ENCODE assay signal across 8 cellular contexts in genomic region chr14:24297190-24297964, GRCh38. TPM values are rescaled to one million over a fixed set of nuclear protein-coding genes. Genes with fewer than 3 reads are reported as not detected.
DNase-seq lines count a peak whose midpoint lies in the region; ATAC-seq and TF ChIP-seq lines count a peak whose summit lies in the region.

No MANE protein-coding gene starts in this region.

- no peaks in the 10 kb centered on the region for H3K27me3 Mint-ChIP-seq in effector memory CD8-positive, alpha-beta T cell

- H3K36me3 Mint-ChIP-seq in effector memory CD8-positive, alpha-beta T cell (ENCODE audit: insufficient read depth) = peaks cover 41% of the 10 kb centered on the region

- peak overlapping the region in 10 of 11 experiments; percentile 9 to 70 (median 63); a peak in 19 of 22 replicates for H3K27ac ChIP-seq in BLaER1 treated with 17β-estradiol and CSF1 and Interleukin-3, amounts not matched to agents 10 nM and 100 nM
- peak overlapping the region in 2 of 4 donors; percentile 2 to 32 for H3K27ac ChIP-seq in esophagus muscularis mucosa (replicated peaks in 1 of 4)
- peak overlapping the region in 7 of 8 donors; percentile 0 to 62 (median 41) for H3K27ac ChIP-seq in spleen

- H3K4me1 Mint-ChIP-seq in effector memory CD8-positive, alpha-beta T cell (ENCODE audit: low read depth in 2 of 2) = peaks cover 33 to 48% of the 10 kb centered on the region in 2 donors

- DNase-seq in SHP77 treated with DMSO at 0.1 percent for 48 hours (lab: John Stamatoyannopoulos, UW) (peak; percentile 36), esophagus muscularis mucosa (ENCODE audit: extremely low spot score) (no peak), spleen (no peak), ureter (ENCODE audit: low spot score) (no peak)
- DNase-seq in effector memory CD8-positive, alpha-beta T cell = no peak

- H3K36me3 ChIP-seq in BLaER1 treated with 17β-estradiol and CSF1 and Interleukin-3, amounts not matched to agents 10 nM and 100 nM = peaks cover 25 to 55% (median 39%) of the 10 kb centered on the region in 11 experiments
- H3K36me3 ChIP-seq in esophagus muscularis mucosa (peaks cover 25 to 51% (median 35%) of the 10 kb centered on the region in 4 donors), spleen (peaks cover 3 to 60% (median 34%) of the 10 kb centered on the region in 6 donors)

- peaks cover 53 to 59% (median 54%) of the 10 kb centered on the region in 10 experiments for H3K4me1 ChIP-seq in BLaER1 treated with 17β-estradiol and CSF1 and Interleukin-3, amounts not matched to agents 10 nM and 100 nM
- H3K4me1 ChIP-seq in esophagus muscularis mucosa (peaks cover 19 to 47% (median 34%) of the 10 kb centered on the region in 4 donors), spleen (peaks cover 31 to 64% (median 54%) of the 10 kb centered on the region in 6 donors)

- intact Hi-C loops in esophagus muscularis mucosa (cut with DNase I) (no loop called here), spleen (cut with DNase I; ENCODE audit: low total_unique reads) (no loop called here)

- TF ChIP-seq EP300 in esophagus muscularis mucosa (IDR thresholded peaks at IDR 0.05) = no peak

- peak overlapping the region in 1 of 2 donors; percentile 92 for H3K27ac Mint-ChIP-seq in effector memory CD8-positive, alpha-beta T cell

- 51% methylated on average over 5 of the region's 5 CpGs for WGBS in esophagus muscularis mucosa
- WGBS in spleen, 5 donors = 36 to 51% (median 44%) methylated on average over 5 of the region's 5 CpGs

- peak overlapping the region in 3 of 10 experiments; percentile 4 to 41 (median 21); a peak in 4 of 20 replicates for H3K4me3 ChIP-seq in BLaER1 treated with 17β-estradiol and CSF1 and Interleukin-3, amounts not matched to agents 10 nM and 100 nM
- no peak overlapping the region for H3K4me3 ChIP-seq in esophagus muscularis mucosa
- no peak overlapping the region for H3K4me3 ChIP-seq in spleen

- TF ChIP-seq POLR2A in GM18505 (IDR thresholded peaks at IDR 0.05; ENCODE audit: borderline replicate concordance, extremely low read depth, insufficient read depth, insufficient read length) (no peak), esophagus muscularis mucosa (IDR thresholded peaks at IDR 0.05; ENCODE audit: low read depth) (no peak), spleen (IDR thresholded peaks at IDR 0.05) (no peak)

- ATAC-seq in GM18505 (IDR thresholded peaks at IDR 0.05; ENCODE audit: unreplicated experiment) (peak; percentile 26), HG03175 (IDR thresholded peaks at IDR 0.05; ENCODE audit: unreplicated experiment) (peak; percentile 16)
- no peak for ATAC-seq in effector memory CD8-positive, alpha-beta T cell (replicated peaks)

- H3K9me3 ChIP-seq in BLaER1 treated with 17β-estradiol and CSF1 and Interleukin-3, amounts not matched to agents 10 nM and 100 nM (replicated peaks in 1 of 11) = no peaks in the 10 kb centered on the region
- H3K9me3 ChIP-seq in esophagus muscularis mucosa (no peaks in the 10 kb centered on the region), spleen (no peaks in the 10 kb centered on the region)

- no peaks in the 10 kb centered on the region for H3K9me3 Mint-ChIP-seq in effector memory CD8-positive, alpha-beta T cell

- peak in 2 of 3 experiments; percentile 16 to 28 for TF ChIP-seq CTCF in esophagus muscularis mucosa (IDR thresholded peaks at IDR 0.05)
- peak in 6 of 11 experiments; percentile 15 to 57 (median 35) for TF ChIP-seq CTCF in spleen (IDR thresholded peaks at IDR 0.05 in 8 of 11, conservative IDR thresholded peaks at IDR 0.05 in 3 of 11)

- H3K9ac ChIP-seq in BLaER1 treated with 17β-estradiol and CSF1 and Interleukin-3, amounts not matched to agents 10 nM and 100 nM = peak overlapping the region; percentile 5 to 65 (median 44); a peak in 18 of 22 replicates

- H3K4me3 Mint-ChIP-seq in effector memory CD8-positive, alpha-beta T cell = no peak overlapping the region

- H3K4me2 ChIP-seq in BLaER1 treated with 17β-estradiol and CSF1 and Interleukin-3, amounts not matched to agents 10 nM and 100 nM = peak overlapping the region; percentile 68 to 100 (median 97)

- H3K27me3 ChIP-seq in BLaER1 treated with 17β-estradiol and CSF1 and Interleukin-3, amounts not matched to agents 10 nM and 100 nM = no peaks in the 10 kb centered on the region
- H3K27me3 ChIP-seq in esophagus muscularis mucosa = no peaks in the 10 kb centered on the region
- no peaks in the 10 kb centered on the region for H3K27me3 ChIP-seq in spleen (replicated peaks in 1 of 7)

- peaks cover 0 to 21% (median 5%) of the 10 kb centered on the region in 11 experiments; a peak in 5 of 22 replicates for H4K20me1 ChIP-seq in BLaER1 treated with 17β-estradiol and CSF1 and Interleukin-3, amounts not matched to agents 10 nM and 100 nM

RNA-seq across cellular contexts. Expression of gene DHRS1, which starts 2.2 kb away (rescaled TPM):
- total RNA-seq in esophagus muscularis mucosa (10 to 100 TPM; 13.9 to 22.4 (median 19.2) TPM), spleen (10 to 100 TPM; 29.9 to 56.1 (median 34.0) TPM), ureter (28.7 TPM)
- 10 to 100 TPM; 22.0 to 38.2 (median 30.3) TPM for polyA plus RNA-seq in spleen

RNA-seq across cellular contexts. Expression of gene NOP9, which starts 2.3 kb away (rescaled TPM):
- total RNA-seq in esophagus muscularis mucosa (10 to 100 TPM; 16.6 to 29.2 (median 21.6) TPM), spleen (10 to 100 TPM; 16.8 to 26.9 (median 22.9) TPM), ureter (36.5 TPM)
- polyA plus RNA-seq in spleen = 10 to 100 TPM in 1 of 3 donors, 1 to 10 TPM in 2; 4.5 to 12.1 (median 5.2) TPM

RNA-seq across cellular contexts. Expression of gene CIDEB, which starts 10.4 kb away (rescaled TPM):
- total RNA-seq in esophagus muscularis mucosa = 10 to 100 TPM in 1 of 4 donors, 1 to 10 TPM in 3; 6.6 to 12.5 (median 8.1) TPM
- 100 to 1,000 TPM in 2 of 7 donors, 10 to 100 TPM in 5; 54.0 to 145 (median 88.8) TPM for total RNA-seq in spleen
- polyA plus RNA-seq in spleen = 10 to 100 TPM; 31.0 to 33.6 (median 31.4) TPM
- total RNA-seq in ureter = 11.1 TPM

RNA-seq across cellular contexts. Expression of gene LTB4R2, which starts 12.6 kb away (rescaled TPM):
- total RNA-seq in esophagus muscularis mucosa = 1 to 10 TPM; 1.7 to 3.7 (median 2.4) TPM
- total RNA-seq in spleen = 10 to 100 TPM in 6 of 7 donors, 1 to 10 TPM in 1; 9.2 to 32.3 (median 18.1) TPM
- 1 to 10 TPM in 2 of 3 donors, under 1 TPM in 1; 0.83 to 4.0 (median 1.3) TPM for polyA plus RNA-seq in spleen
- total RNA-seq in ureter = 8.2 TPM

RNA-seq across cellular contexts. Expression of gene LTB4R, which starts 13.9 kb away (rescaled TPM):
- total RNA-seq in esophagus muscularis mucosa = 1 to 10 TPM in 3 of 4 donors, under 1 TPM in 1; 0.42 to 6.0 (median 2.9) TPM
- total RNA-seq in spleen = 10 to 100 TPM; 20.9 to 50.4 (median 35.8) TPM
- polyA plus RNA-seq in spleen = 10 to 100 TPM; 13.9 to 28.6 (median 28.6) TPM
- total RNA-seq in ureter = 9.6 TPM
